In genomic region chr14:82710257-82710841, GRCh38 we compare ENCODE assay signal across 8 cellular contexts.
DNase-seq lines count a peak whose midpoint lies in the region; ATAC-seq, FAIRE-seq and TF ChIP-seq lines count a peak whose summit lies in the region.

No MANE protein-coding gene starts in this region.

- H3K9me3 Mint-ChIP-seq in activated T-cell treated with anti-CD3 and anti-CD28 coated beads, Interleukin-2, amount 50 U/mL, for 72 hours = peaks cover 0 to 2% of the 10 kb centered on the region in 2 donors
- no peaks in the 10 kb centered on the region for H3K9me3 Mint-ChIP-seq in activated T-cell treated with anti-CD3 and anti-CD28 coated beads, Interleukin-2, amount 50 U/mL, for 4 hours

- dilution Hi-C loops in keratinocyte (cut with MboI; ENCODE audit: extremely low pct_ligation_motif_present, low sequenced_read_pairs) = no loop called here

- no peaks in the 10 kb centered on the region for H3K79me2 ChIP-seq in keratinocyte (ENCODE audit: control insufficient read depth, insufficient read depth, low read length)

- H3K4me3 ChIP-seq in astrocyte of the spinal cord (ENCODE audit: low read depth, low read length) (no peak overlapping the region), keratinocyte (ENCODE audit: control insufficient read depth in 2 of 3, extremely low read depth in 1 of 3, insufficient read depth in 2 of 3, low read depth in 1 of 3, low read length in 3 of 3) (no peak overlapping the region)

- no peaks in the 10 kb centered on the region for H3K4me1 Mint-ChIP-seq in activated T-cell treated with anti-CD3 and anti-CD28 coated beads, Interleukin-2, amount 50 U/mL, for 72 hours (ENCODE audit: low read depth)
- H3K4me1 Mint-ChIP-seq in activated T-cell treated with anti-CD3 and anti-CD28 coated beads, Interleukin-2, amount 50 U/mL, for 4 hours (ENCODE audit: low read depth) = no peaks in the 10 kb centered on the region

- no peaks in the 10 kb centered on the region for H4K20me1 ChIP-seq in keratinocyte (ENCODE audit: control insufficient read depth, extremely low read depth, insufficient read depth, low read length)

- no peak overlapping the region for H3K4me2 ChIP-seq in keratinocyte (ENCODE audit: control insufficient read depth, extremely low read depth, insufficient read depth, low read depth, low read length)

- in situ Hi-C loops in astrocyte of the spinal cord (cut with HindIII; ENCODE audit: low sequenced_read_pairs) = no loop called here

- CTCF ChIA-PET in HEK293T (lab: Yijun Ruan, JAX) = interaction anchor here (0.6 to 1.2 kb wide), 3 partner anchors 361 to 752 kb away, joined by 3 to 4 read pairs (median 3); no protein-coding TSS in a partner anchor

- no peak overlapping the region for H3K27ac ChIP-seq in keratinocyte (ENCODE audit: control insufficient read depth, insufficient read depth, low read length)

- H3K27ac Mint-ChIP-seq in activated T-cell treated with anti-CD3 and anti-CD28 coated beads, Interleukin-2, amount 50 U/mL, for 72 hours = no peak overlapping the region

- peak; percentile 35 to 44 for DNase-seq in activated T-cell treated with anti-CD3 and anti-CD28 coated beads, Interleukin-2, amount 50 U/mL, for 72 hours
- DNase-seq in activated T-cell treated with anti-CD3 and anti-CD28 coated beads, Interleukin-2, amount 50 U/mL, for 4 hours = no peak
- DNase-seq in HEK293T (ENCODE audit: extremely low spot score) = peak; percentile 49
- peak; percentile 26 for DNase-seq in NCI-H526 treated with DMSO at 0.1 percent for 48 hours (lab: John Stamatoyannopoulos, UW)
- peak; percentile 24 for DNase-seq in astrocyte of the spinal cord (ENCODE audit: low read depth, low spot score)
- no peak for DNase-seq in keratinocyte (ENCODE audit: low read depth, low spot score)
- DNase-seq in stimulated activated CD8-positive, alpha-beta memory T cell treated with anti-CD3 and anti-CD28 coated beads, Interleukin-2, amount 100 ng/mL, for 48 hours (ENCODE audit: low read depth in 2 of 2) = peak; percentile 3 to 27

- POLR2A ChIA-PET in HEK293T (lab: Yijun Ruan, JAX) = no interaction called here

- no peak overlapping the region for H2AFZ ChIP-seq in keratinocyte (ENCODE audit: control insufficient read depth, low read length)

- H3K9ac ChIP-seq in keratinocyte (ENCODE audit: control insufficient read depth, extremely low read depth, insufficient read depth, low read length) = no peak overlapping the region

- no peaks in the 10 kb centered on the region for H3K27me3 Mint-ChIP-seq in activated T-cell treated with anti-CD3 and anti-CD28 coated beads, Interleukin-2, amount 50 U/mL, for 72 hours (ENCODE audit: low read depth)
- no peaks in the 10 kb centered on the region for H3K27me3 Mint-ChIP-seq in activated T-cell treated with anti-CD3 and anti-CD28 coated beads, Interleukin-2, amount 50 U/mL, for 4 hours (ENCODE audit: low read depth)

- no peaks in the 10 kb centered on the region for H3K4me1 ChIP-seq in keratinocyte (ENCODE audit: control insufficient read depth, extremely low read depth, insufficient read depth, low read length)

- peak; percentile 80 for FAIRE-seq in keratinocyte (lab: Jason Lieb, UNC)

- no peak overlapping the region for H3K4me3 Mint-ChIP-seq in activated T-cell treated with anti-CD3 and anti-CD28 coated beads, Interleukin-2, amount 50 U/mL, for 72 hours
- H3K4me3 Mint-ChIP-seq in activated T-cell treated with anti-CD3 and anti-CD28 coated beads, Interleukin-2, amount 50 U/mL, for 4 hours = no peak overlapping the region

- TF ChIP-seq CTCF in astrocyte of the spinal cord (IDR thresholded peaks at IDR 0.05; ENCODE audit: low read depth, low read length) (peak; percentile 71), keratinocyte (optimal IDR thresholded peaks at IDR 0.05 in 1 of 3, IDR thresholded peaks at IDR 0.05 in 1 of 3, conservative IDR thresholded peaks at IDR 0.05 in 1 of 3; ENCODE audit: extremely low read depth in 1 of 3, insufficient read depth in 2 of 3, low read length in 3 of 3) (peak; percentile 85 to 94 (median 94))

- no peaks in the 10 kb centered on the region for H3K36me3 ChIP-seq in keratinocyte (ENCODE audit: control insufficient read depth in 2 of 2, extremely low read depth in 1 of 2, insufficient read depth in 2 of 2, low read length in 2 of 2)

- no peaks in the 10 kb centered on the region for H3K36me3 Mint-ChIP-seq in activated T-cell treated with anti-CD3 and anti-CD28 coated beads, Interleukin-2, amount 50 U/mL, for 72 hours (ENCODE audit: insufficient read depth in 2 of 2)
- H3K36me3 Mint-ChIP-seq in activated T-cell treated with anti-CD3 and anti-CD28 coated beads, Interleukin-2, amount 50 U/mL, for 4 hours (ENCODE audit: insufficient read depth) = no peaks in the 10 kb centered on the region

- no peaks in the 10 kb centered on the region for H3K9me3 ChIP-seq in keratinocyte (ENCODE audit: control insufficient read depth, low read depth, low read length)

- no peaks in the 10 kb centered on the region for H3K9me1 ChIP-seq in keratinocyte (ENCODE audit: control insufficient read depth, extremely low read depth, insufficient read depth, low read length)

- no peak for ATAC-seq in activated T-cell treated with anti-CD3 and anti-CD28 coated beads, Interleukin-2, amount 50 U/mL, for 72 hours (replicated peaks in 1 of 2)
- ATAC-seq in activated T-cell treated with anti-CD3 and anti-CD28 coated beads, Interleukin-2, amount 50 U/mL, for 4 hours = no peak
- ATAC-seq in GM21381 (IDR thresholded peaks at IDR 0.05; ENCODE audit: unreplicated experiment) = no peak

- no peaks in the 10 kb centered on the region for H3K27me3 ChIP-seq in keratinocyte (ENCODE audit: control insufficient read depth, extremely low read depth, insufficient read depth, low read length)

TF ChIP-seq in HEK293T, 16 proteins besides CTCF, POLR2A, EP300 and RAD21:
- no peak for TF ChIP-seq SUZ12 (IDR thresholded peaks at IDR 0.05)
- TF ChIP-seq NFRKB (IDR thresholded peaks at IDR 0.05) = no peak
- TF ChIP-seq FOXA1 (IDR thresholded peaks at IDR 0.05) = no peak
- TF ChIP-seq ELF4 (IDR thresholded peaks at IDR 0.05) = no peak
- TF ChIP-seq CTBP1 (IDR thresholded peaks at IDR 0.05; ENCODE audit: borderline replicate concordance) = no peak
- no peak for TF ChIP-seq SP1 (IDR thresholded peaks at IDR 0.05)
- no peak for TF ChIP-seq LEF1 (IDR thresholded peaks at IDR 0.05; ENCODE audit: borderline replicate concordance)
- TF ChIP-seq ZNF384 (IDR thresholded peaks at IDR 0.05) = no peak
- TF ChIP-seq FOXM1 (IDR thresholded peaks at IDR 0.05; ENCODE audit: borderline replicate concordance) = no peak
- TF ChIP-seq FOXK2 (IDR thresholded peaks at IDR 0.05) = no peak
- no peak for TF ChIP-seq ARNT (IDR thresholded peaks at IDR 0.05)
- TF ChIP-seq TARDBP (IDR thresholded peaks at IDR 0.05) = no peak
- no peak for TF ChIP-seq PKNOX1 (IDR thresholded peaks at IDR 0.05)
- no peak for TF ChIP-seq HDGF (IDR thresholded peaks at IDR 0.05; ENCODE audit: borderline replicate concordance)
- no peak for TF ChIP-seq BHLHE40 (IDR thresholded peaks at IDR 0.05; ENCODE audit: borderline replicate concordance)
- TF ChIP-seq L3MBTL2 (conservative IDR thresholded peaks at IDR 0.05) = no peak

Comparison
In these comparisons a context has a peak if more than half of its experiments do, and no peak if none do; other contexts are left out.
1. DNase-seq: peak in activated T-cell treated with anti-CD3 and anti-CD28 coated beads, Interleukin-2, amount 50 U/mL, for 72 hours (2 of 2), HEK293T (single experiment), NCI-H526 treated with DMSO at 0.1 percent for 48 hours (single experiment), astrocyte of the spinal cord (single experiment) and stimulated activated CD8-positive, alpha-beta memory T cell treated with anti-CD3 and anti-CD28 coated beads, Interleukin-2, amount 100 ng/mL, for 48 hours (2 of 2); none in activated T-cell treated with anti-CD3 and anti-CD28 coated beads, Interleukin-2, amount 50 U/mL, for 4 hours (single experiment) and keratinocyte (single experiment).